Comparison of ENCODE assay signal across 8 cellular contexts in the genomic region with DNA sequence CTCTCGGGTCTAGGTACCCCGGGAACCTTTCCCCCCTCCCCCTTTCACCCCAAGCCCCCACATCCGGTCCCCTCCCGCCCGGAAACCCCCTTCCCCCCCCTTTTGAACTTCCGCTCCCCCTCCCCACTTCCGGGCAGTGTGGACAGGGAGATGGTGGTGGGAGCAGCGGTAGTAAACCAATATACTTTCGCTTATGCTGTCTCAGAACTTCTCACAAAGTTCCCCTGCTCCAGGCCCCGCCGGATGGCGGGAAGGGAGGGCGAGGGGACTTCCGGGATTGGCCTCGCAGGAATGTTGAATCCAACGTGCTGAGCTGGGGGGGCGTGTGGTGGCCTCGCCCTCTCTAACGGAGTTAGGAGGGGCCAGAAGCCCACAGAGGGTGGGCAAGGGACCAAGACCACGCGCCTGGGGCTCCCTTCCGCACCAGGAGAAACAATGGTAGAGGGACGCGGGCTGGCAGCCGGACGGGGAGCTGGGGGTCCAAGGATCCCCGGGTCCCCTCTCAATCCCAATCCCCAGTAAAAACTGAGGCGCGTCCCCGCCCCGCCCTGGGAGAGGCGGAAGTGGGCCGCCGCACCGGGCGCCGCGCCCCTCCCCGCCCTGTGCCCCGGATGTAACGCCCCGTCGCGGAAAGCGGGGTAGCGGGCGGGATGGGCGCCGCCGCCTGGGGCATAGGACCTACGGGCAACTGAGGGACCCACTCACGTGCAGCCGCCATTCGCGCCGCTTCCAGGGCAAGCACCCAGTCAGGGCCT. TPM values are rescaled to one million over a fixed set of nuclear protein-coding genes. Genes with fewer than 3 reads are reported as not detected.
DNase-seq lines count a peak whose midpoint lies in the region; ATAC-seq lines count a peak whose summit lies in the region.

No MANE protein-coding gene starts in this region.

- CTCF ChIA-PET in activated CD4-positive, alpha-beta memory T cell treated with anti-CD3 and anti-CD28 coated beads, Interleukin-2, amount 10 ng/mL, durations not matched to agents 7 days and 5 days (lab: Charles Lee): interaction anchor here (1.1 to 2.2 kb wide), 3 partner anchors 15 to 22 kb away, joined by 4 to 10 read pairs (median 6); a partner anchor contains a TSS

- 0% methylated on average over 51 of the region's 56 CpGs for WGBS in ectodermal cell, 2 experiments

- H3K36me3 Mint-ChIP-seq in activated CD4-positive, alpha-beta memory T cell treated with anti-CD3 and anti-CD28 coated beads, Interleukin-2, amount 10 ng/mL, durations not matched to agents 7 days and 5 days (ENCODE audit: low read depth): peaks cover 56% of the 10 kb centered on the region
- H3K36me3 Mint-ChIP-seq in memory B cell: peaks cover 19% of the 10 kb centered on the region
- peaks cover 48% of the 10 kb centered on the region for H3K36me3 Mint-ChIP-seq in stimulated activated memory B cell treated with anti-CD40 and anti-IgM and Interleukin-4, amounts not matched to agents 10 μg/mL and 1 μg/mL and 100 μg/mL, for 72 hours

- POLR2A ChIA-PET in activated CD4-positive, alpha-beta memory T cell treated with anti-CD3 and anti-CD28 coated beads, Interleukin-2, amount 10 ng/mL, durations not matched to agents 7 days and 5 days (lab: Charles Lee): interaction anchor here (0.6 to 20.7 kb wide), 20 partner anchors 6 to 243 kb away, joined by 3 to 711 read pairs (median 7); a partner anchor contains a TSS

- no peaks in the 10 kb centered on the region for H3K9me3 ChIP-seq in ectodermal cell (ENCODE audit: control insufficient read depth, low read length)

- peaks cover 23% of the 10 kb centered on the region for H3K36me3 ChIP-seq in ectodermal cell (ENCODE audit: control insufficient read depth, insufficient read depth, low read length)

- H3K27ac ChIP-seq in ectodermal cell (ENCODE audit: insufficient read depth, low read depth, low read length, poor library complexity, severe bottlenecking): peak overlapping the region; percentile 91

- H3K27me3 Mint-ChIP-seq in activated CD4-positive, alpha-beta memory T cell treated with anti-CD3 and anti-CD28 coated beads, Interleukin-2, amount 10 ng/mL, durations not matched to agents 7 days and 5 days: no peaks in the 10 kb centered on the region
- H3K27me3 Mint-ChIP-seq in memory B cell: no peaks in the 10 kb centered on the region
- no peaks in the 10 kb centered on the region for H3K27me3 Mint-ChIP-seq in stimulated activated memory B cell treated with anti-CD40 and anti-IgM and Interleukin-4, amounts not matched to agents 10 μg/mL and 1 μg/mL and 100 μg/mL, for 72 hours

- peaks cover 23% of the 10 kb centered on the region for H3K4me1 ChIP-seq in ectodermal cell (ENCODE audit: control insufficient read depth, insufficient read depth, low read length)

- peak overlapping the region; percentile 97 for H3K4me3 ChIP-seq in ectodermal cell (ENCODE audit: insufficient read depth, low read depth, low read length)

- ATAC-seq in GM18867 (IDR thresholded peaks at IDR 0.05; ENCODE audit: unreplicated experiment): peak; percentile 15
- ATAC-seq in memory B cell (ENCODE audit: low read depth): peak; percentile 15
- peak; percentile 37 for ATAC-seq in stimulated activated memory B cell treated with anti-CD40 and anti-IgM and Interleukin-4, amounts not matched to agents 10 μg/mL and 1 μg/mL and 100 μg/mL, for 72 hours

- no peaks in the 10 kb centered on the region for H3K27me3 ChIP-seq in ectodermal cell (ENCODE audit: control insufficient read depth, insufficient read depth, low read length, poor library complexity, severe bottlenecking)

- H3K4me1 Mint-ChIP-seq in activated CD4-positive, alpha-beta memory T cell treated with anti-CD3 and anti-CD28 coated beads, Interleukin-2, amount 10 ng/mL, durations not matched to agents 7 days and 5 days: peaks cover 56% of the 10 kb centered on the region
- peaks cover 51% of the 10 kb centered on the region for H3K4me1 Mint-ChIP-seq in memory B cell
- H3K4me1 Mint-ChIP-seq in stimulated activated memory B cell treated with anti-CD40 and anti-IgM and Interleukin-4, amounts not matched to agents 10 μg/mL and 1 μg/mL and 100 μg/mL, for 72 hours: peaks cover 71% of the 10 kb centered on the region

- peak overlapping the region; percentile 96 for H3K4me3 Mint-ChIP-seq in activated CD4-positive, alpha-beta memory T cell treated with anti-CD3 and anti-CD28 coated beads, Interleukin-2, amount 10 ng/mL, durations not matched to agents 7 days and 5 days
- peak overlapping the region; percentile 99 for H3K4me3 Mint-ChIP-seq in memory B cell
- H3K4me3 Mint-ChIP-seq in stimulated activated memory B cell treated with anti-CD40 and anti-IgM and Interleukin-4, amounts not matched to agents 10 μg/mL and 1 μg/mL and 100 μg/mL, for 72 hours: peak overlapping the region; percentile 95

- peak; percentile 61 for DNase-seq in A172 (ENCODE audit: low spot score)
- peak; percentile 41 for DNase-seq in NCI-H2171 treated with DMSO at 0.1 percent for 48 hours (lab: John Stamatoyannopoulos, UW)
- DNase-seq in activated CD4-positive, alpha-beta memory T cell treated with anti-CD3 and anti-CD28 coated beads, Interleukin-2, amount 10 ng/mL, durations not matched to agents 7 days and 5 days: peak; percentile 81
- peak in 1 of 2 donors; percentile 54 for DNase-seq in memory B cell (ENCODE audit: low spot score in 2 of 2)
- DNase-seq in KG1 (lab: John Stamatoyannopoulos, UW): no peak

- H3K9me3 Mint-ChIP-seq in activated CD4-positive, alpha-beta memory T cell treated with anti-CD3 and anti-CD28 coated beads, Interleukin-2, amount 10 ng/mL, durations not matched to agents 7 days and 5 days: no peaks in the 10 kb centered on the region
- no peaks in the 10 kb centered on the region for H3K9me3 Mint-ChIP-seq in memory B cell
- no peaks in the 10 kb centered on the region for H3K9me3 Mint-ChIP-seq in stimulated activated memory B cell treated with anti-CD40 and anti-IgM and Interleukin-4, amounts not matched to agents 10 μg/mL and 1 μg/mL and 100 μg/mL, for 72 hours

- peak overlapping the region; percentile 100 for H3K27ac Mint-ChIP-seq in activated CD4-positive, alpha-beta memory T cell treated with anti-CD3 and anti-CD28 coated beads, Interleukin-2, amount 10 ng/mL, durations not matched to agents 7 days and 5 days
- peak overlapping the region; percentile 97 for H3K27ac Mint-ChIP-seq in memory B cell
- H3K27ac Mint-ChIP-seq in stimulated activated memory B cell treated with anti-CD40 and anti-IgM and Interleukin-4, amounts not matched to agents 10 μg/mL and 1 μg/mL and 100 μg/mL, for 72 hours: peak overlapping the region; percentile 92

RNA-seq across cellular contexts. Expression of a gene that starts 0.7 kb away (rescaled TPM):
- 1,113 and 1,180 TPM in 2 replicates for total RNA-seq in A172 (2014; rRNA removed; shearing (Covaris generic))
- 1,000 to 10,000 TPM; 2,149 to 2,220 TPM for total RNA-seq in activated CD4-positive, alpha-beta memory T cell treated with anti-CD3 and anti-CD28 coated beads, Interleukin-2, amount 10 ng/mL, durations not matched to agents 7 days and 5 days
- 623 TPM for polyA plus RNA-seq in ectodermal cell (2013, experiment 1 of 4)
- 574 TPM for polyA plus RNA-seq in ectodermal cell (2013, experiment 2 of 4)
- polyA plus RNA-seq in ectodermal cell (2013, experiment 3 of 4): 704 TPM
- 677 TPM for polyA plus RNA-seq in ectodermal cell (2013, experiment 4 of 4)

RNA-seq across cellular contexts. Expression of a gene that starts 3.3 kb away (rescaled TPM):
- total RNA-seq in A172 (2014; rRNA removed; shearing (Covaris generic)): 4.0 and 12.3 TPM in 2 replicates
- 10 to 100 TPM; 26.8 to 33.0 TPM for total RNA-seq in activated CD4-positive, alpha-beta memory T cell treated with anti-CD3 and anti-CD28 coated beads, Interleukin-2, amount 10 ng/mL, durations not matched to agents 7 days and 5 days
- polyA plus RNA-seq in ectodermal cell (2013, experiment 1 of 4): 87.1 TPM
- 101 TPM for polyA plus RNA-seq in ectodermal cell (2013, experiment 2 of 4)
- polyA plus RNA-seq in ectodermal cell (2013, experiment 3 of 4): 70.5 TPM
- 78.5 TPM for polyA plus RNA-seq in ectodermal cell (2013, experiment 4 of 4)

RNA-seq across cellular contexts. Expression of a gene that starts 7.5 kb away (rescaled TPM):
- total RNA-seq in A172 (2014; rRNA removed; shearing (Covaris generic)): 48.2 and 49.2 TPM in 2 replicates
- total RNA-seq in activated CD4-positive, alpha-beta memory T cell treated with anti-CD3 and anti-CD28 coated beads, Interleukin-2, amount 10 ng/mL, durations not matched to agents 7 days and 5 days: 100 to 1,000 TPM; 249 to 261 TPM
- 106 TPM for polyA plus RNA-seq in ectodermal cell (2013, experiment 1 of 4)
- 104 TPM for polyA plus RNA-seq in ectodermal cell (2013, experiment 2 of 4)
- polyA plus RNA-seq in ectodermal cell (2013, experiment 3 of 4): 108 TPM
- polyA plus RNA-seq in ectodermal cell (2013, experiment 4 of 4): 115 TPM

RNA-seq across cellular contexts. Expression of a gene that starts 7.7 kb away (rescaled TPM):
- 80.8 and 82.6 TPM in 2 replicates for total RNA-seq in A172 (2014; rRNA removed; shearing (Covaris generic))
- total RNA-seq in activated CD4-positive, alpha-beta memory T cell treated with anti-CD3 and anti-CD28 coated beads, Interleukin-2, amount 10 ng/mL, durations not matched to agents 7 days and 5 days: 10 to 100 TPM; 62.8 to 71.0 TPM
- polyA plus RNA-seq in ectodermal cell (2013, experiment 1 of 4): 59.7 TPM
- polyA plus RNA-seq in ectodermal cell (2013, experiment 2 of 4): 60.3 TPM
- 47.6 TPM for polyA plus RNA-seq in ectodermal cell (2013, experiment 3 of 4)
- 59.3 TPM for polyA plus RNA-seq in ectodermal cell (2013, experiment 4 of 4)

RNA-seq across cellular contexts. Expression of a gene that starts 15.5 kb away (rescaled TPM):
- 0.17 TPM in 1 of 2 replicates, not detected in the other for total RNA-seq in A172 (2014; rRNA removed; shearing (Covaris generic))
- total RNA-seq in activated CD4-positive, alpha-beta memory T cell treated with anti-CD3 and anti-CD28 coated beads, Interleukin-2, amount 10 ng/mL, durations not matched to agents 7 days and 5 days: not detected
- polyA plus RNA-seq in ectodermal cell (2013, experiment 1 of 4): not detected
- not detected for polyA plus RNA-seq in ectodermal cell (2013, experiment 2 of 4)
- not detected for polyA plus RNA-seq in ectodermal cell (2013, experiment 3 of 4)
- not detected for polyA plus RNA-seq in ectodermal cell (2013, experiment 4 of 4)
